Comparison of ENCODE assay signal across 16 cellular contexts in the genomic region with DNA sequence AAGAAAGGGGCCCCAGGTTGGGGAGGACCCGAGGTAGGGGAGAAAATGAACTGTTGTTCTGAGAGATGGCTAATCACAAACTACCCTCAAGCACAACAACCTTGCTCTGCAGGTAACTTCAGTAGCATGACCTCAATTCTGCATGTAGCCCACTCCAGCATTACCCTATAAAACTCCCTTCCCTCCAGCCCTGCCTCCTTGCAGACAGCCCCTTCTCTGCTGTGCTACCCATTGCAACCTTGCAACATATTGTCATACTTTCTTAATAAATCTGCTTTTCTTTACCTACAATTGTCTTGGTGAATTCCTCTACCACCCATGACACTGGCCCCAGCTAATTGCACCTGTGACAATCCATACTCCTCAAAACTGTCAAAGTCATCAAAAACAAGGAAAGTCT.
DNase-seq lines count a peak whose midpoint lies in the region; ATAC-seq and TF ChIP-seq lines count a peak whose summit lies in the region.
"Had no signal": no experiment of that assay in that cellular context is flagged by ENCODE, and none has a peak within 500 bp of the region (broad histone marks: within the 10 kb centered on the region; RNA-seq: fewer than 3 reads in every experiment).

No MANE protein-coding gene starts in this region.

- DNase-seq in right atrium auricular region (ENCODE audit: low spot score) (peak; percentile 38), right cardiac atrium (no peak), coronary artery (ENCODE audit: low spot score) (peak; percentile 24), lower leg skin (ENCODE audit: low spot score in 2 of 2) (peak; percentile 2 to 34), NCI-H2107 treated with DMSO at 0.1 percent for 48 hours (lab: John Stamatoyannopoulos, UW; ENCODE audit: unreplicated experiment) (no peak), HCEC 1CT (no peak), activated T-cell treated with anti-CD3 and anti-CD28 coated beads for 4 hours (no peak)
- DNase-seq: Calu3; CD8-positive, alpha-beta T cell; DMS79 treated with DMSO at 0.1 percent for 48 hours; GF-D8; GM23248; HFFc6; IMR-90 had no signal

- H3K27me3 ChIP-seq in right atrium auricular region (peaks cover 0 to 3% of the 10 kb centered on the region in 2 donors), right cardiac atrium (ENCODE audit: control insufficient read depth, insufficient read depth) (peaks cover 2% of the 10 kb centered on the region)
- H3K27me3 ChIP-seq: BLaER1 treated with 17β-estradiol and CSF1 and Interleukin-3, amounts not matched to agents 10 nM and 100 nM had no signal

- H3K27ac ChIP-seq in right atrium auricular region (no peak overlapping the region), right cardiac atrium (ENCODE audit: low read length) (no peak overlapping the region), coronary artery (no peak overlapping the region)
- H3K27ac ChIP-seq: BLaER1 treated with 17β-estradiol and CSF1 and Interleukin-3, amounts not matched to agents 10 nM and 100 nM; GM23248 had no signal

- no peaks in the 10 kb centered on the region for H3K36me3 ChIP-seq in right atrium auricular region
- H3K36me3 ChIP-seq: BLaER1 treated with 17β-estradiol and CSF1 and Interleukin-3, amounts not matched to agents 10 nM and 100 nM; HAP-1 had no signal

- 54% methylated on average over 1 of the region's 1 CpG for WGBS in right cardiac atrium
- 75 to 87% methylated on average over 1 of the region's 1 CpG for WGBS in lower leg skin, 2 donors

- intact Hi-C loops in right cardiac atrium (cut with DNase I) (no loop called here), lower leg skin (cut with DNase I; ENCODE audit: low total_unique reads) (no loop called here)

- no peak for ATAC-seq in right cardiac atrium
- ATAC-seq: CD8-positive, alpha-beta T cell had no signal

- TF ChIP-seq CTCF in right atrium auricular region (IDR thresholded peaks at IDR 0.05) (no peak), coronary artery (IDR thresholded peaks at IDR 0.05) (no peak), lower leg skin (IDR thresholded peaks at IDR 0.05) (no peak)

- H3K4me3 ChIP-seq in right atrium auricular region (no peak overlapping the region), right cardiac atrium (ENCODE audit: low read length) (no peak overlapping the region), coronary artery (no peak overlapping the region), lower leg skin (ENCODE audit: low read depth, poor library complexity, severe bottlenecking) (no peak overlapping the region)
- H3K4me3 ChIP-seq: BLaER1 treated with 17β-estradiol and CSF1 and Interleukin-3, amounts not matched to agents 10 nM and 100 nM; GM23248; HAP-1 had no signal

- no peak for TF ChIP-seq POLR2A in lower leg skin (IDR thresholded peaks at IDR 0.05)

- H3K4me1 ChIP-seq in right atrium auricular region (no peaks in the 10 kb centered on the region), right cardiac atrium (ENCODE audit: control insufficient read depth, insufficient read depth, low read length) (no peaks in the 10 kb centered on the region)
- H3K4me1 ChIP-seq: HAP-1 had no signal

- H3K9me3 ChIP-seq in right atrium auricular region (peaks cover 0 to 28% of the 10 kb centered on the region in 2 donors), right cardiac atrium (ENCODE audit: control insufficient read depth, low read length) (no peaks in the 10 kb centered on the region)
- H3K9me3 ChIP-seq: HAP-1 had no signal

Comparison
In these comparisons a context has a peak if more than half of its experiments do, and no peak if none do; other contexts are left out.
1. DNase-seq: peak in right atrium auricular region (single experiment), coronary artery (single experiment) and lower leg skin (2 of 2); none in right cardiac atrium (0 of 3), NCI-H2107 treated with DMSO at 0.1 percent for 48 hours (single experiment), HCEC 1CT (single experiment) and activated T-cell treated with anti-CD3 and anti-CD28 coated beads for 4 hours (single experiment).